Comparison of ENCODE assay signal across 9 cellular contexts in genomic region chr17:82914375-82914774, GRCh38.
DNase-seq lines count a peak whose midpoint lies in the region; ATAC-seq, FAIRE-seq and TF ChIP-seq lines count a peak whose summit lies in the region.
"Had no signal": no experiment of that assay in that cellular context is flagged by ENCODE, and none has a peak within 500 bp of the region (broad histone marks: within the 10 kb centered on the region; RNA-seq: fewer than 3 reads in every experiment).

No MANE protein-coding gene starts in this region.

- no peak for TF ChIP-seq POLR2A in endothelial cell of umbilical vein (IDR thresholded peaks at IDR 0.05; ENCODE audit: low read depth, low read length)

- no peaks in the 10 kb centered on the region for H3K27me3 ChIP-seq in endothelial cell of umbilical vein (ENCODE audit: control insufficient read depth in 2 of 2, insufficient read depth in 2 of 2, low read length in 2 of 2)

- H3K27me3 Mint-ChIP-seq in activated CD8-positive, alpha-beta memory T cell treated with anti-CD3 and anti-CD28 coated beads, Interleukin-2, amount 10 ng/mL, durations not matched to agents 7 days and 5 days, result no peaks in the 10 kb centered on the region

- H3K4me1 ChIP-seq in endothelial cell of umbilical vein (ENCODE audit: control insufficient read depth, extremely low read depth, insufficient read depth, low read length) (no peaks in the 10 kb centered on the region), mucosa of descending colon (ENCODE audit: low read depth) (no peaks in the 10 kb centered on the region)

- peaks cover 2% of the 10 kb centered on the region for H3K79me2 ChIP-seq in endothelial cell of umbilical vein (ENCODE audit: control insufficient read depth, insufficient read depth, low read length)

- H3K27ac ChIP-seq in endothelial cell of umbilical vein (ENCODE audit: insufficient read depth, low read depth, low read length), result no peak overlapping the region

- CTCF ChIA-PET in endothelial cell of umbilical vein (lab: Charles Lee), result interaction anchor here (0.8 to 12.2 kb wide), 20 partner anchors 10 to 153 kb away, joined by 3 to 176 read pairs (median 4); no protein-coding TSS in a partner anchor
- CTCF ChIA-PET in activated CD8-positive, alpha-beta memory T cell treated with anti-CD3 and anti-CD28 coated beads, Interleukin-2, amount 10 ng/mL, durations not matched to agents 7 days and 5 days (lab: Charles Lee), result interaction anchor here (0.6 to 4.3 kb wide), 6 partner anchors 18 to 290 kb away, joined by 3 to 30 read pairs (median 4); no protein-coding TSS in a partner anchor

- POLR2A ChIA-PET in endothelial cell of umbilical vein (lab: Charles Lee), result no interaction called here

- no TSS peak for BruUV-seq in endothelial cell of umbilical vein (replicated peaks; lab: Mats Ljungman, UMichigan)

- no peaks in the 10 kb centered on the region for H4K20me1 ChIP-seq in endothelial cell of umbilical vein (replicated peaks; ENCODE audit: control insufficient read depth, extremely low read depth, insufficient read depth, low read length)

- H3K9me3 ChIP-seq in endothelial cell of umbilical vein (replicated peaks; ENCODE audit: control insufficient read depth, insufficient read depth, low read length), result no peaks in the 10 kb centered on the region
- H3K9me3 ChIP-seq in mucosa of descending colon, result no peaks in the 10 kb centered on the region

- no peaks in the 10 kb centered on the region for H3K9me1 ChIP-seq in endothelial cell of umbilical vein (replicated peaks; ENCODE audit: control insufficient read depth, extremely low read depth, insufficient read depth, low read length)

- no peak overlapping the region for H3K4me2 ChIP-seq in endothelial cell of umbilical vein (ENCODE audit: insufficient read depth, low read length)

- dilution Hi-C loops in endothelial cell of umbilical vein (cut with MboI; ENCODE audit: extremely low pct_ligation_motif_present, low sequenced_read_pairs), result no loop called here

- peak; percentile 84 for ATAC-seq in mucosa of descending colon
- ATAC-seq in GM21390 (IDR thresholded peaks at IDR 0.05; ENCODE audit: unreplicated experiment), result no peak
- no peak for ATAC-seq in activated CD8-positive, alpha-beta memory T cell treated with anti-CD3 and anti-CD28 coated beads, Interleukin-2, amount 10 ng/mL, durations not matched to agents 7 days and 5 days

- peak; percentile 17 for TF ChIP-seq CTCF in AG09319 (IDR thresholded peaks at IDR 0.05; ENCODE audit: low read depth, low read length)
- TF ChIP-seq CTCF in GM20000 (IDR thresholded peaks at IDR 0.05; ENCODE audit: extremely low read depth, missing control alignments), result peak; percentile 23
- peak; percentile 11 to 61 for TF ChIP-seq CTCF in endothelial cell of umbilical vein (IDR thresholded peaks at IDR 0.05; ENCODE audit: extremely low read depth in 1 of 2, insufficient read depth in 1 of 2, low read depth in 1 of 2, low read length in 2 of 2)
- TF ChIP-seq CTCF in mucosa of descending colon (IDR thresholded peaks at IDR 0.05), result peak; percentile 31

- no peak overlapping the region for H2AFZ ChIP-seq in endothelial cell of umbilical vein (ENCODE audit: low read depth, low read length)

- DNase-seq in AG09319 (ENCODE audit: extremely low read depth, low read depth) (no peak), GM20000 (ENCODE audit: low spot score) (peak; percentile 81), endothelial cell of umbilical vein (ENCODE audit: low read depth, low spot score) (no peak), mucosa of descending colon (peak in 1 of 3 donors; percentile 57), NCI-H524 (lab: John Stamatoyannopoulos, UW) (no peak), OCI-M1 (lab: John Stamatoyannopoulos, UW) (no peak)
- DNase-seq in activated CD8-positive, alpha-beta memory T cell treated with anti-CD3 and anti-CD28 coated beads, Interleukin-2, amount 10 ng/mL, durations not matched to agents 7 days and 5 days, result no peak
- DNase-seq: activated CD8-positive, alpha-beta memory T cell treated with anti-CD3 and anti-CD28 coated beads for 24 hours had no signal

- intact Hi-C loops in endothelial cell of umbilical vein (cut with micrococcal nuclease) (no loop called here), mucosa of descending colon (cut with DNase I, micrococcal nuclease) (no loop called here)

- H3K36me3 Mint-ChIP-seq in activated CD8-positive, alpha-beta memory T cell treated with anti-CD3 and anti-CD28 coated beads, Interleukin-2, amount 10 ng/mL, durations not matched to agents 7 days and 5 days, result peaks cover 10% of the 10 kb centered on the region

- peaks cover 28% of the 10 kb centered on the region for H3K4me1 Mint-ChIP-seq in activated CD8-positive, alpha-beta memory T cell treated with anti-CD3 and anti-CD28 coated beads, Interleukin-2, amount 10 ng/mL, durations not matched to agents 7 days and 5 days

- no peak overlapping the region for H3K9ac ChIP-seq in endothelial cell of umbilical vein (replicated peaks; ENCODE audit: extremely low read depth, insufficient read depth, low read length)

- no peak overlapping the region for H3K27ac Mint-ChIP-seq in activated CD8-positive, alpha-beta memory T cell treated with anti-CD3 and anti-CD28 coated beads, Interleukin-2, amount 10 ng/mL, durations not matched to agents 7 days and 5 days

- no peak for FAIRE-seq in endothelial cell of umbilical vein (lab: Jason Lieb, UNC)

- peaks cover 0 to 15% of the 10 kb centered on the region in 2 experiments for H3K36me3 ChIP-seq in endothelial cell of umbilical vein (ENCODE audit: control insufficient read depth in 2 of 2, extremely low read depth in 1 of 2, insufficient read depth in 2 of 2, low read length in 2 of 2)
- H3K36me3 ChIP-seq in mucosa of descending colon (ENCODE audit: low read depth), result no peaks in the 10 kb centered on the region

- no peak overlapping the region for H3K4me3 Mint-ChIP-seq in activated CD8-positive, alpha-beta memory T cell treated with anti-CD3 and anti-CD28 coated beads, Interleukin-2, amount 10 ng/mL, durations not matched to agents 7 days and 5 days

- H3K4me3 ChIP-seq in endothelial cell of umbilical vein (replicated peaks in 1 of 3; ENCODE audit: insufficient read depth in 1 of 3, low read depth in 1 of 3, low read length in 3 of 3) (no peak overlapping the region), mucosa of descending colon (no peak overlapping the region)

- no peaks in the 10 kb centered on the region for H3K9me3 Mint-ChIP-seq in activated CD8-positive, alpha-beta memory T cell treated with anti-CD3 and anti-CD28 coated beads, Interleukin-2, amount 10 ng/mL, durations not matched to agents 7 days and 5 days (ENCODE audit: low read depth)

TF ChIP-seq in endothelial cell of umbilical vein, 7 proteins besides CTCF, POLR2A, EP300 and RAD21:
- TF ChIP-seq FOS (IDR thresholded peaks at IDR 0.05; ENCODE audit: borderline replicate concordance, insufficient read depth, low read length) (no peak), MAX (IDR thresholded peaks at IDR 0.05; ENCODE audit: insufficient read depth, insufficient read length) (no peak), EZH2 (IDR thresholded peaks at IDR 0.05; ENCODE audit: borderline replicate concordance, low read depth, low read length, severe bottlenecking) (no peak), GATA2 (IDR thresholded peaks at IDR 0.05; ENCODE audit: insufficient read depth, insufficient read length, low read depth, low read length) (no peak), MYC (IDR thresholded peaks at IDR 0.05; ENCODE audit: low read depth, low read length) (no peak), JUN (IDR thresholded peaks at IDR 0.05; ENCODE audit: borderline replicate concordance, insufficient read depth, insufficient read length, low read depth) (no peak), POLR2AphosphoS5 (IDR thresholded peaks at IDR 0.05; ENCODE audit: insufficient read depth, low read depth, low read length) (no peak)
